12 cellular contexts compared by ENCODE assay signal in genomic region chr14:68198713-68199464, GRCh38.
DNase-seq lines count a peak whose midpoint lies in the region; ATAC-seq, FAIRE-seq and TF ChIP-seq lines count a peak whose summit lies in the region.
"Had no signal": no experiment of that assay in that cellular context is flagged by ENCODE, and none has a peak within 500 bp of the region (broad histone marks: within the 10 kb centered on the region; RNA-seq: fewer than 3 reads in every experiment).

No MANE protein-coding gene starts in this region.

- H3K4me2 ChIP-seq in neural progenitor cell = peak overlapping the region; percentile 57

- intact Hi-C loops in Right ventricle myocardium superior (cut with DNase I) = no loop called here
- intact Hi-C loops in CD8-positive, alpha-beta T cell (cut with DNase I, micrococcal nuclease) = loop anchor here in 1 of 2 experiments (5.0 kb wide), 1 partner anchor 677 kb away; no protein-coding TSS in a partner anchor

- no peaks in the 10 kb centered on the region for H3K27me3 ChIP-seq in neural progenitor cell
- no peaks in the 10 kb centered on the region for H3K27me3 ChIP-seq in CD8-positive, alpha-beta T cell (ENCODE audit: insufficient read depth, low read length)

- peaks cover 29% of the 10 kb centered on the region for H3F3A ChIP-seq in neural progenitor cell (ENCODE audit: low read depth)

- peak overlapping the region; percentile 4 for H3K4me3 Mint-ChIP-seq in neural progenitor cell
- peak overlapping the region; percentile 1 for H3K4me3 Mint-ChIP-seq in type B pancreatic cell
- H3K4me3 Mint-ChIP-seq in CD8-positive, alpha-beta T cell = no peak overlapping the region

- DNase-seq in Right ventricle myocardium superior = no peak
- no peak for DNase-seq in neural progenitor cell (ENCODE audit: low spot score)
- no peak for DNase-seq in type B pancreatic cell (ENCODE audit: extremely low spot score, unreplicated experiment)
- no peak for DNase-seq in CD8-positive, alpha-beta T cell
- no peak for DNase-seq in germinal center (ENCODE audit: low spot score)
- DNase-seq in DMS 273 (lab: John Stamatoyannopoulos, UW; ENCODE audit: unreplicated experiment) = no peak
- no peak for DNase-seq in COR-L47 (lab: John Stamatoyannopoulos, UW)
- DNase-seq: activated CD4-positive, alpha-beta T cell treated with anti-CD3 and anti-CD28 coated beads, Interleukin-2, amount 50 U/mL, for 1 hour; activated gamma-delta T cell; cerebellar nuclear complex; PC-3 had no signal

- H3K4me1 Mint-ChIP-seq in neural progenitor cell (peaks cover 34% of the 10 kb centered on the region), type B pancreatic cell (ENCODE audit: unreplicated experiment) (peaks cover 34% of the 10 kb centered on the region)
- H3K4me1 Mint-ChIP-seq in CD8-positive, alpha-beta T cell (ENCODE audit: low read depth) = peaks cover 7% of the 10 kb centered on the region

- H3K9me3 Mint-ChIP-seq in neural progenitor cell (peaks cover 9% of the 10 kb centered on the region), type B pancreatic cell (no peaks in the 10 kb centered on the region)
- no peaks in the 10 kb centered on the region for H3K9me3 Mint-ChIP-seq in CD8-positive, alpha-beta T cell

- H3K36me3 ChIP-seq in neural progenitor cell = no peaks in the 10 kb centered on the region
- H3K36me3 ChIP-seq in CD8-positive, alpha-beta T cell (ENCODE audit: insufficient read depth, low read length) = no peaks in the 10 kb centered on the region

- H3K27ac Mint-ChIP-seq in neural progenitor cell = peak overlapping the region; percentile 99
- peak overlapping the region; percentile 32 for H3K27ac Mint-ChIP-seq in type B pancreatic cell
- no peak overlapping the region for H3K27ac Mint-ChIP-seq in CD8-positive, alpha-beta T cell

- CTCF ChIA-PET in CD8-positive, alpha-beta T cell (lab: Charles Lee) = no interaction called here

- peaks cover 25% of the 10 kb centered on the region for H3K4me1 ChIP-seq in neural progenitor cell
- no peaks in the 10 kb centered on the region for H3K4me1 ChIP-seq in CD8-positive, alpha-beta T cell (ENCODE audit: insufficient read depth, low read length)

- FAIRE-seq in TTC549 (lab: Jason Lieb, UNC) = peak; percentile 100

- H4K20me1 ChIP-seq in neural progenitor cell (ENCODE audit: low read depth) = no peaks in the 10 kb centered on the region

- no peak overlapping the region for H3K9ac ChIP-seq in neural progenitor cell

- H3K4me3 ChIP-seq in neural progenitor cell = no peak overlapping the region
- H3K4me3 ChIP-seq in CD8-positive, alpha-beta T cell (ENCODE audit: low read depth, low read length) = no peak overlapping the region

- ATAC-seq in Right ventricle myocardium superior (ENCODE audit: poor library complexity) = peak; percentile 85
- no peak for ATAC-seq in CD8-positive, alpha-beta T cell
- ATAC-seq: PC-3 had no signal

- H3K9me3 ChIP-seq in neural progenitor cell (ENCODE audit: low read depth) = no peaks in the 10 kb centered on the region
- no peaks in the 10 kb centered on the region for H3K9me3 ChIP-seq in CD8-positive, alpha-beta T cell (ENCODE audit: low read length)

- H3K27me3 Mint-ChIP-seq in neural progenitor cell (ENCODE audit: insufficient read depth, low read depth) (no peaks in the 10 kb centered on the region), type B pancreatic cell (no peaks in the 10 kb centered on the region)
- H3K27me3 Mint-ChIP-seq in CD8-positive, alpha-beta T cell (ENCODE audit: low read depth) = no peaks in the 10 kb centered on the region

- peak overlapping the region; percentile 53 for H3K27ac ChIP-seq in neural progenitor cell
- H3K27ac ChIP-seq in CD8-positive, alpha-beta T cell (ENCODE audit: low read depth, low read length) = no peak overlapping the region

- H3K79me2 ChIP-seq in neural progenitor cell (ENCODE audit: low read depth) = no peaks in the 10 kb centered on the region

- no peak overlapping the region for H2AFZ ChIP-seq in neural progenitor cell (replicated peaks)

- POLR2A ChIA-PET in CD8-positive, alpha-beta T cell (lab: Charles Lee) = no interaction called here

- no peak for TF ChIP-seq CTCF in neural progenitor cell (IDR thresholded peaks at IDR 0.05)
- TF ChIP-seq CTCF in type B pancreatic cell (conservative IDR thresholded peaks at IDR 0.05) = no peak
- TF ChIP-seq CTCF in CD8-positive, alpha-beta T cell (IDR thresholded peaks at IDR 0.05) = no peak

- H3K36me3 Mint-ChIP-seq in neural progenitor cell = peaks cover 5% of the 10 kb centered on the region
- H3K36me3 Mint-ChIP-seq in type B pancreatic cell = peaks cover under 1% of the 10 kb centered on the region
- H3K36me3 Mint-ChIP-seq in CD8-positive, alpha-beta T cell = no peaks in the 10 kb centered on the region
